ENCODE assay signal across 14 cellular contexts in the genomic region with DNA sequence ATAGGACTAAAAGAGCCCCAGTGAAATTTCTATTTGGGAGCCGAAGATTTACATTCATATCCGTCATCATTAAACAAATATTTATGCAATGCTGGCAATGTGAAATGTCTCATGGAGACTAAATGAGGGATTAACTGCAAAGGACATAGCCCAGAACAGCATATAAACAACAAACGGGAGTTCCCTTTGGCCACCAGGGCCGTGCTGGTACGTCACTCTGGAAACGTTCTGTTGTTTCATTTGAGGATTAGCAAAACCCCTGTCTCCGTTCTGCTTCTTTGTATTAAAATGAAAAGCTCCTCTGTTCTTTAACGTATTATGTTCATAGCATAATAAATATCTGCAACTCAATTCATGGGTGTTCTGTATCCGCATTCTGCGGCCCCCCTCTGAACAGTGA.
DNase-seq lines count a peak whose midpoint lies in the region; ATAC-seq, FAIRE-seq and TF ChIP-seq lines count a peak whose summit lies in the region.
"Had no signal": no experiment of that assay in that cellular context is flagged by ENCODE, and none has a peak within 500 bp of the region (broad histone marks: within the 10 kb centered on the region; RNA-seq: fewer than 3 reads in every experiment).

No MANE protein-coding gene starts in this region.

- no peak overlapping the region for H2BK120ac ChIP-seq in trophoblast cell (ENCODE audit: insufficient read depth, low read length, poor library complexity)

- H2BK5ac ChIP-seq in trophoblast cell (ENCODE audit: low read depth, low read length, poor library complexity): no peak overlapping the region

- H4K91ac ChIP-seq in trophoblast cell (ENCODE audit: low read depth, low read length): no peak overlapping the region

- H3K9ac ChIP-seq in GM23248 (no peak overlapping the region), K562 (ENCODE audit: insufficient read depth in 1 of 2, low read depth in 2 of 2, low read length in 2 of 2) (no peak overlapping the region), trophoblast cell (ENCODE audit: low read length) (no peak overlapping the region)
- H3K9ac ChIP-seq: neural progenitor cell had no signal

- no TSS peak for BruUV-seq in K562 (replicated peaks; lab: Mats Ljungman, UMichigan)

- H3K36me3 ChIP-seq in GM23248 (ENCODE audit: low read depth): no peaks in the 10 kb centered on the region
- H3K36me3 ChIP-seq in K562 (ENCODE audit: control insufficient read depth, insufficient read depth, low read length): no peaks in the 10 kb centered on the region
- no peaks in the 10 kb centered on the region for H3K36me3 ChIP-seq in trophoblast cell (ENCODE audit: control insufficient read depth in 1 of 2, insufficient read depth in 2 of 2, low read length in 2 of 2)
- H3K36me3 ChIP-seq: heart right ventricle, neural progenitor cell had no signal

- POLR2A ChIA-PET in K562 (lab: Yijun Ruan, JAX): no interaction called here

- intact Hi-C loops in K562 (cut with micrococcal nuclease): no loop called here

- no peak for FAIRE-seq in K562 (lab: Jason Lieb, UNC)
- FAIRE-seq: small intestine had no signal

- H4K20me1 ChIP-seq in GM23248 (ENCODE audit: insufficient read depth) (no peaks in the 10 kb centered on the region), K562 (replicated peaks; ENCODE audit: control insufficient read depth, insufficient read depth, low read length) (no peaks in the 10 kb centered on the region)

- no peaks in the 10 kb centered on the region for H3K9me2 ChIP-seq in GM23248 (ENCODE audit: insufficient read depth)

- H3K4me3 ChIP-seq in GM23248: no peak overlapping the region
- H3K4me3 ChIP-seq in K562: no peak overlapping the region
- no peak overlapping the region for H3K4me3 ChIP-seq in fibroblast of the aortic adventitia (ENCODE audit: low read depth, low read length)
- no peak overlapping the region for H3K4me3 ChIP-seq in trophoblast cell (ENCODE audit: low read depth, low read length)
- H3K4me3 ChIP-seq: heart right ventricle, neural progenitor cell had no signal

- 0 out of 3 replicates have a peak, but pooled peaks have one; percentile 18 for ATAC-seq in K562
- no peak for ATAC-seq in GM21367 (IDR thresholded peaks at IDR 0.05; ENCODE audit: unreplicated experiment)
- no peak for ATAC-seq in GM19397 (IDR thresholded peaks at IDR 0.05; ENCODE audit: unreplicated experiment)
- ATAC-seq: heart right ventricle, left cardiac atrium had no signal

- no peak overlapping the region for H3K14ac ChIP-seq in trophoblast cell (ENCODE audit: low read length)

- no peaks in the 10 kb centered on the region for H3K27me3 ChIP-seq in GM23248 (replicated peaks; ENCODE audit: insufficient read depth)
- no peaks in the 10 kb centered on the region for H3K27me3 ChIP-seq in K562 (ENCODE audit: control insufficient read depth in 2 of 2, insufficient read depth in 2 of 2, low read length in 2 of 2)
- H3K27me3 ChIP-seq in trophoblast cell (ENCODE audit: insufficient read depth, low read length): no peaks in the 10 kb centered on the region
- H3K27me3 ChIP-seq: heart right ventricle, neural progenitor cell had no signal

- peak; percentile 16 for DNase-seq in GM23248
- no peak for DNase-seq in K562 (ENCODE audit: extremely low read depth in 1 of 4, low spot score in 3 of 4)
- DNase-seq in fibroblast of the aortic adventitia (ENCODE audit: low read depth): peak; percentile 46
- DNase-seq in trophoblast cell: peak; percentile 79 to 87
- DNase-seq in UCSD-AML1 (lab: John Stamatoyannopoulos, UW; ENCODE audit: unreplicated experiment): no peak
- DNase-seq in SIG-M5 (lab: John Stamatoyannopoulos, UW): no peak
- DNase-seq: activated CD4-positive, alpha-beta memory T cell treated with anti-CD3 and anti-CD28 coated beads, Interleukin-2, amount 10 ng/mL, durations not matched to agents 7 days and 5 days; heart right ventricle; left cardiac atrium; NK-92 treated with Interleukin-12 subunit alpha and Interleukin-12 subunit beta, amount 100 ng/mL, for 24 hours; small intestine had no signal

- in situ Hi-C loops in GM23248 (cut with MboI) (no loop called here), K562 (cut with MboI) (no loop called here)

- H4K8ac ChIP-seq in trophoblast cell (ENCODE audit: low read depth, low read length): no peak overlapping the region

- 40 to 43% methylated on average over 10 of the region's 10 CpGs for WGBS in GM23248 (ENCODE audit: low coverage in 1 of 2, low lambda C conversion rate in 2 of 2, missing lambda C conversion rate in 2 of 2), 2 experiments
- WGBS in K562 (ENCODE audit: insufficient coverage, low coverage, missing lambda C conversion rate): 47% methylated on average over 10 of the region's 10 CpGs
- no CpG with 5 or more reads among the region's 10 CpGs for WGBS in trophoblast cell (ENCODE audit: extremely low coverage, insufficient coverage, insufficient read length)

- H2BK12ac ChIP-seq in trophoblast cell (ENCODE audit: low read length): no peak overlapping the region

- H3K27ac ChIP-seq in GM23248 (no peak overlapping the region), K562 (ENCODE audit: extremely low read depth, low read depth, low read length) (no peak overlapping the region), trophoblast cell (ENCODE audit: low read depth, low read length) (no peak overlapping the region)
- H3K27ac ChIP-seq: heart right ventricle, neural progenitor cell had no signal

- H3K4me2 ChIP-seq in GM23248 (ENCODE audit: unreplicated experiment): no peak overlapping the region
- no peak overlapping the region for H3K4me2 ChIP-seq in K562 (ENCODE audit: insufficient read depth, low read length)
- no peak overlapping the region for H3K4me2 ChIP-seq in trophoblast cell (ENCODE audit: low read length)
- H3K4me2 ChIP-seq: neural progenitor cell had no signal

- no peak overlapping the region for H4K12ac ChIP-seq in trophoblast cell (ENCODE audit: low read depth, low read length)

- TF ChIP-seq POLR2A in K562 (conservative IDR thresholded peaks at IDR 0.05): no peak

- H3K9me3 ChIP-seq in GM23248 (ENCODE audit: low read depth): no peaks in the 10 kb centered on the region
- no peaks in the 10 kb centered on the region for H3K9me3 ChIP-seq in K562 (replicated peaks; ENCODE audit: control insufficient read depth, insufficient read depth, low read depth, low read length)
- H3K9me3 ChIP-seq in trophoblast cell (ENCODE audit: insufficient read depth, low read depth, low read length): no peaks in the 10 kb centered on the region
- H3K9me3 ChIP-seq: heart right ventricle had no signal

- TF ChIP-seq CTCF in K562 (IDR thresholded peaks at IDR 0.05 in 2 of 3, conservative IDR thresholded peaks at IDR 0.05 in 1 of 3; ENCODE audit: insufficient read depth in 2 of 3, low read depth in 1 of 3, low read length in 3 of 3) (no peak), fibroblast of the aortic adventitia (IDR thresholded peaks at IDR 0.05; ENCODE audit: insufficient read depth, low read length) (peak; percentile 16)

- H2AFZ ChIP-seq in GM23248: peak overlapping the region; percentile 32; the same call in 1 of the 2 replicates
- H2AFZ ChIP-seq in K562 (ENCODE audit: low read depth, low read length): no peak overlapping the region
- no peak overlapping the region for H2AFZ ChIP-seq in trophoblast cell (ENCODE audit: insufficient read depth, low read length, poor library complexity)
- H2AFZ ChIP-seq: neural progenitor cell had no signal

- no peaks in the 10 kb centered on the region for H3K9me1 ChIP-seq in K562 (ENCODE audit: control insufficient read depth, insufficient read depth, low read length)

- H3K4ac ChIP-seq in trophoblast cell (ENCODE audit: low read depth, low read length): no peak overlapping the region

- no peaks in the 10 kb centered on the region for H3K79me1 ChIP-seq in trophoblast cell (ENCODE audit: low read length)

- H3K23ac ChIP-seq in trophoblast cell (ENCODE audit: low read length): no peak overlapping the region

- no peak for TF ChIP-seq RAD21 in K562 (CRISPR knock-in tag; conservative IDR thresholded peaks at IDR 0.05 in 1 of 2, IDR thresholded peaks at IDR 0.05 in 1 of 2)

- no peak overlapping the region for H3K18ac ChIP-seq in trophoblast cell (ENCODE audit: low read length)

- H2AK5ac ChIP-seq in trophoblast cell (ENCODE audit: low read length): no peak overlapping the region

- H3K79me2 ChIP-seq in GM23248 (ENCODE audit: insufficient read depth): no peaks in the 10 kb centered on the region
- H3K79me2 ChIP-seq in K562 (ENCODE audit: control insufficient read depth, insufficient read depth, low read length): no peaks in the 10 kb centered on the region
- H3K79me2 ChIP-seq in trophoblast cell (ENCODE audit: control insufficient read depth, insufficient read depth, low read length, poor library complexity): no peaks in the 10 kb centered on the region

- H3F3A ChIP-seq in GM23248 (ENCODE audit: insufficient read depth): 0 out of 2 replicates have a peak, but pooled peaks cover 6% of the 10 kb centered on the region

- CTCF ChIA-PET in K562 (lab: Yijun Ruan, JAX; ENCODE audit: low intra/inter-chr PET ratio): interaction anchor here (0.7 kb wide), 1 partner anchor 510 kb away, joined by 3 read pairs; no protein-coding TSS in a partner anchor

- no peak for TF ChIP-seq EP300 in K562 (IDR thresholded peaks at IDR 0.05; ENCODE audit: low read length)

- H3K4me1 ChIP-seq in GM23248 (ENCODE audit: insufficient read depth) (0 out of 2 replicates have a peak, but pooled peaks cover 3% of the 10 kb centered on the region), K562 (replicated peaks in 1 of 2; ENCODE audit: control insufficient read depth in 2 of 2, insufficient read depth in 2 of 2, low read length in 2 of 2) (peaks cover 0 to 8% of the 10 kb centered on the region in 2 experiments; a peak in 1 of 5 replicates), trophoblast cell (ENCODE audit: control insufficient read depth in 1 of 2, insufficient read depth in 2 of 2, low read length in 2 of 2) (peaks cover 0 to 6% of the 10 kb centered on the region in 2 experiments)
- H3K4me1 ChIP-seq: neural progenitor cell had no signal

TF ChIP-seq in K562, 482 proteins besides CTCF, POLR2A, EP300 and RAD21 (continues in another document):
- TF ChIP-seq, protein P1, sequence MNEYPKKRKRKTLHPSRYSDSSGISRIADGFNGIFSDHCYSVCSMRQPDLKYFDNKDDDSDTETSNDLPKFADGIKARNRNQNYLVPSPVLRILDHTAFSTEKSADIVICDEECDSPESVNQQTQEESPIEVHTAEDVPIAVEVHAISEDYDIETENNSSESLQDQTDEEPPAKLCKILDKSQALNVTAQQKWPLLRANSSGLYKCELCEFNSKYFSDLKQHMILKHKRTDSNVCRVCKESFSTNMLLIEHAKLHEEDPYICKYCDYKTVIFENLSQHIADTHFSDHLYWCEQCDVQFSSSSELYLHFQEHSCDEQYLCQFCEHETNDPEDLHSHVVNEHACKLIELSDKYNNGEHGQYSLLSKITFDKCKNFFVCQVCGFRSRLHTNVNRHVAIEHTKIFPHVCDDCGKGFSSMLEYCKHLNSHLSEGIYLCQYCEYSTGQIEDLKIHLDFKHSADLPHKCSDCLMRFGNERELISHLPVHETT (CRISPR knock-in tag; conservative IDR thresholded peaks at IDR 0.05 in 1 of 2, IDR thresholded peaks at IDR 0.05 in 1 of 2): no peak
- TF ChIP-seq POLR2AphosphoS5 (IDR thresholded peaks at IDR 0.05; ENCODE audit: control insufficient read depth, insufficient read depth, low read depth, low read length): no peak

Comparison
In these comparisons a context has a peak if more than half of its experiments do, and no peak if none do; other contexts are left out.
1. DNase-seq: peak in GM23248 (single experiment), fibroblast of the aortic adventitia (single experiment) and trophoblast cell (2 of 2); none in K562 (0 of 4), UCSD-AML1 (single experiment) and SIG-M5 (single experiment).